ENCODE assay signal across 1 cellular context in genomic region chr7:99525713-99526440, GRCh38.
TF ChIP-seq lines count a peak whose summit lies in the region.

No MANE protein-coding gene starts in this region.

TF ChIP-seq in HEK293T, 16 proteins besides CTCF, POLR2A, EP300 and RAD21 (continued from another document):
- no peak for TF ChIP-seq HDGF (IDR thresholded peaks at IDR 0.05; ENCODE audit: borderline replicate concordance)
- no peak for TF ChIP-seq ZNF384 (IDR thresholded peaks at IDR 0.05)
